24 cellular contexts compared by ENCODE assay signal in genomic region chr16:51163366-51163765, GRCh38. TPM values are rescaled to one million over a fixed set of nuclear protein-coding genes. Genes with fewer than 3 reads are reported as not detected.
A peak's percentile ranks its signal among the peaks of the same experiment; 100 is the strongest.
DNase-seq lines count a peak whose midpoint lies in the region; ATAC-seq and TF ChIP-seq lines count a peak whose summit lies in the region.
"Had no signal": no experiment of that assay in that cellular context is flagged by ENCODE, and none has a peak within 500 bp of the region (broad histone marks: within the 10 kb centered on the region; RNA-seq: fewer than 3 reads in every experiment).

No MANE protein-coding gene starts in this region.

- TF ChIP-seq CTCF in IMR-90 (conservative IDR thresholded peaks at IDR 0.05; ENCODE audit: low read depth, low read length) (no peak), fibroblast of mammary gland (conservative IDR thresholded peaks at IDR 0.05; ENCODE audit: control insufficient read depth, insufficient read depth, low read depth, low read length) (no peak), type B pancreatic cell (conservative IDR thresholded peaks at IDR 0.05) (no peak)

- peak overlapping the region; percentile 68 for H2AK5ac ChIP-seq in IMR-90 (ENCODE audit: low read depth, low read length)
- no peak overlapping the region for H2AK5ac ChIP-seq in trophoblast cell (ENCODE audit: low read length)

- H3K27me3 ChIP-seq in IMR-90 (ENCODE audit: control insufficient read depth, insufficient read depth, low read length): no peaks in the 10 kb centered on the region
- H3K27me3 ChIP-seq in trophoblast cell (ENCODE audit: insufficient read depth, low read length): no peaks in the 10 kb centered on the region

- no peak overlapping the region; the same call in 1 of the 2 replicates for H3K18ac ChIP-seq in IMR-90 (ENCODE audit: low read depth, low read length)
- no peak overlapping the region for H3K18ac ChIP-seq in trophoblast cell (ENCODE audit: low read length)

- peaks cover 22% of the 10 kb centered on the region; the same call in 1 of the 2 replicates for H3K9me1 ChIP-seq in IMR-90 (ENCODE audit: insufficient read depth, low read length)

- TF ChIP-seq POLR2A in IMR-90 (IDR thresholded peaks at IDR 0.05; ENCODE audit: low read depth, low read length): no peak

- H3K9me3 Mint-ChIP-seq in type B pancreatic cell: no peaks in the 10 kb centered on the region

- no peak overlapping the region for H3K9ac ChIP-seq in IMR-90 (ENCODE audit: low read depth, low read length)
- H3K9ac ChIP-seq in trophoblast cell (ENCODE audit: low read length): no peak overlapping the region
- H3K9ac ChIP-seq: KMS-11, SK-N-SH had no signal

- BruUV-seq in IMR-90 (replicated peaks; lab: Mats Ljungman, UMichigan): no TSS peak

- no peak overlapping the region for H2BK15ac ChIP-seq in IMR-90 (ENCODE audit: low read depth, low read length)

- peak overlapping the region; percentile 79; the same call in 1 of the 2 replicates for H4K91ac ChIP-seq in IMR-90 (ENCODE audit: insufficient read depth, low read depth, low read length)
- H4K91ac ChIP-seq in trophoblast cell (ENCODE audit: low read depth, low read length): peak overlapping the region; percentile 7

- H3K14ac ChIP-seq in IMR-90 (replicated peaks; ENCODE audit: low read depth, low read length) (peak overlapping the region; percentile 36; the same call in 1 of the 2 replicates), trophoblast cell (ENCODE audit: low read length) (no peak overlapping the region)

- H3K4me1 ChIP-seq in IMR-90 (ENCODE audit: control insufficient read depth, insufficient read depth, low read length) (peaks cover 11% of the 10 kb centered on the region), trophoblast cell (ENCODE audit: control insufficient read depth in 1 of 2, insufficient read depth in 2 of 2, low read length in 2 of 2) (peaks cover 25 to 31% of the 10 kb centered on the region in 2 experiments)

- WGBS in IMR-90 (ENCODE audit: extremely low coverage in 2 of 2, insufficient read length in 1 of 2), 2 experiments: no CpG with 5 or more reads among the region's 2 CpGs
- no CpG with 5 or more reads among the region's 2 CpGs for WGBS in trophoblast cell (ENCODE audit: extremely low coverage, insufficient coverage, insufficient read length)

- H2AK9ac ChIP-seq in IMR-90 (replicated peaks; ENCODE audit: low read depth, low read length, poor library complexity): no peak overlapping the region

- H3K56ac ChIP-seq in IMR-90 (ENCODE audit: extremely low read depth, insufficient read depth, low read length): peak overlapping the region; percentile 12; the same call in 1 of the 2 replicates

- peaks cover 11 to 44% of the 10 kb centered on the region in 2 experiments for H3K79me1 ChIP-seq in IMR-90 (ENCODE audit: low read depth in 1 of 2, low read length in 2 of 2)
- H3K79me1 ChIP-seq in trophoblast cell (ENCODE audit: low read length): peaks cover 6% of the 10 kb centered on the region

- H3K4me3 ChIP-seq in IMR-90 (ENCODE audit: insufficient read depth, low read depth, low read length) (no peak overlapping the region), fibroblast of mammary gland (ENCODE audit: control insufficient read depth, low read depth, low read length) (no peak overlapping the region), trophoblast cell (ENCODE audit: low read depth, low read length) (no peak overlapping the region)

- no peak overlapping the region; the same call in 1 of the 2 replicates for H3K27ac ChIP-seq in IMR-90 (ENCODE audit: insufficient read depth, low read length)
- H3K27ac ChIP-seq in trophoblast cell (ENCODE audit: low read depth, low read length): no peak overlapping the region
- H3K27ac ChIP-seq: KMS-11 had no signal

- H3K9me3 ChIP-seq in IMR-90 (ENCODE audit: control insufficient read depth, insufficient read depth, low read length): no peaks in the 10 kb centered on the region
- H3K9me3 ChIP-seq in trophoblast cell (ENCODE audit: insufficient read depth, low read depth, low read length): no peaks in the 10 kb centered on the region
- H3K9me3 ChIP-seq: Caco-2, SK-N-SH had no signal

- peak overlapping the region; percentile 10; the same call in 1 of the 2 replicates for H3K4me2 ChIP-seq in IMR-90 (ENCODE audit: low read depth, low read length)
- H3K4me2 ChIP-seq in trophoblast cell (ENCODE audit: low read length): no peak overlapping the region
- H3K4me2 ChIP-seq: KMS-11, SK-N-SH had no signal

- no peak overlapping the region for H3K27ac Mint-ChIP-seq in type B pancreatic cell
- H3K27ac Mint-ChIP-seq: CD4-positive, alpha-beta memory T cell; IgD-negative memory B cell had no signal

- H3K36me3 Mint-ChIP-seq in type B pancreatic cell: no peaks in the 10 kb centered on the region
- H3K36me3 Mint-ChIP-seq: CD4-positive, alpha-beta memory T cell; IgD-negative memory B cell had no signal

- peak overlapping the region; percentile 88 for H2BK20ac ChIP-seq in IMR-90 (ENCODE audit: low read depth, low read length)

- no peak overlapping the region for H4K12ac ChIP-seq in trophoblast cell (ENCODE audit: low read depth, low read length)

- H3K4me3 Mint-ChIP-seq in type B pancreatic cell: no peak overlapping the region
- H3K4me3 Mint-ChIP-seq: CD4-positive, alpha-beta memory T cell had no signal

- no peak overlapping the region for H2AFZ ChIP-seq in IMR-90 (replicated peaks; ENCODE audit: low read length, poor library complexity)
- H2AFZ ChIP-seq in trophoblast cell (ENCODE audit: insufficient read depth, low read length, poor library complexity): no peak overlapping the region

- peaks cover 6% of the 10 kb centered on the region for H3K4me1 Mint-ChIP-seq in type B pancreatic cell (ENCODE audit: unreplicated experiment)
- H3K4me1 Mint-ChIP-seq: CD4-positive, alpha-beta memory T cell; IgD-negative memory B cell had no signal

- no peak for TF ChIP-seq RAD21 in IMR-90 (IDR thresholded peaks at IDR 0.05; ENCODE audit: low read length)

- no peak overlapping the region for H2BK12ac ChIP-seq in trophoblast cell (ENCODE audit: low read length)

- peak overlapping the region; percentile 36; the same call in 1 of the 2 replicates for H4K5ac ChIP-seq in IMR-90 (ENCODE audit: low read depth, low read length)

- H3K79me2 ChIP-seq in trophoblast cell (ENCODE audit: control insufficient read depth, insufficient read depth, low read length, poor library complexity): no peaks in the 10 kb centered on the region

- H4K8ac ChIP-seq in IMR-90 (ENCODE audit: low read depth in 2 of 2, low read length in 2 of 2) (peak overlapping the region; percentile 22 to 34; a peak in 1 of 4 replicates), trophoblast cell (ENCODE audit: low read depth, low read length) (no peak overlapping the region)

- H3K36me3 ChIP-seq in IMR-90 (ENCODE audit: control insufficient read depth, insufficient read depth, low read length): no peaks in the 10 kb centered on the region
- no peaks in the 10 kb centered on the region for H3K36me3 ChIP-seq in trophoblast cell (ENCODE audit: control insufficient read depth in 1 of 2, insufficient read depth in 2 of 2, low read length in 2 of 2)

- H3K4ac ChIP-seq in IMR-90 (ENCODE audit: low read depth, low read length) (no peak overlapping the region), trophoblast cell (ENCODE audit: low read depth, low read length) (no peak overlapping the region)

- peak; percentile 24 for ATAC-seq in IMR-90 (ENCODE audit: low read depth)
- ATAC-seq in HG02884 (IDR thresholded peaks at IDR 0.05; ENCODE audit: unreplicated experiment): no peak
- ATAC-seq: Panc1 had no signal

- CTCF ChIA-PET in IMR-90 (lab: Yijun Ruan, JAX): no interaction called here

- no peak overlapping the region for H3K23ac ChIP-seq in IMR-90 (ENCODE audit: low read depth, low read length)
- H3K23ac ChIP-seq in trophoblast cell (ENCODE audit: low read length): no peak overlapping the region

- in situ Hi-C loops in IMR-90 (cut with MboI; ENCODE audit: low sequenced_read_pairs): no loop called here

- H2BK120ac ChIP-seq in IMR-90 (ENCODE audit: low read depth, low read length) (peak overlapping the region; percentile 67), trophoblast cell (ENCODE audit: insufficient read depth, low read length, poor library complexity) (no peak overlapping the region)

- DNase-seq in Daoy (ENCODE audit: low read depth): peak; percentile 28
- peak; percentile 23 for DNase-seq in IMR-90
- peak; percentile 67 for DNase-seq in fibroblast of mammary gland (ENCODE audit: low read depth)
- DNase-seq in trophoblast cell: no peak
- no peak for DNase-seq in NCI-H1694 treated with DMSO at 0.1 percent for 48 hours (lab: John Stamatoyannopoulos, UW)
- DNase-seq in SK-N-DZ (ENCODE audit: low spot score): no peak
- no peak for DNase-seq in type B pancreatic cell (ENCODE audit: extremely low spot score, unreplicated experiment)
- DNase-seq: Caco-2; CD4-positive, alpha-beta memory T cell; DMS79 treated with DMSO at 0.1 percent for 48 hours; NCI-H1048; NCI-H1417; NCI-H1694; NCI-H2081; NCI-H2227 treated with DMSO at 0.1 percent for 48 hours; NCI-H69; SHP77 treated with DMSO at 0.1 percent for 48 hours; SK-N-SH; SW 1271 had no signal

- H4K20me1 ChIP-seq in IMR-90 (ENCODE audit: insufficient read depth, low read length): no peaks in the 10 kb centered on the region

- intact Hi-C loops in IMR-90 (cut with micrococcal nuclease): no loop called here

- H3K27me3 Mint-ChIP-seq in type B pancreatic cell: peaks cover 87% of the 10 kb centered on the region

- dilution Hi-C loops in IMR-90 (cut with HindIII; ENCODE audit: low sequenced_read_pairs, unreplicated experiment): no loop called here

- H2BK5ac ChIP-seq in IMR-90 (ENCODE audit: low read depth, low read length, poor library complexity, severe bottlenecking): peak overlapping the region; percentile 62
- no peak overlapping the region for H2BK5ac ChIP-seq in trophoblast cell (ENCODE audit: low read depth, low read length, poor library complexity)

- POLR2A ChIA-PET in IMR-90 (lab: Charles Lee; ENCODE audit: unreplicated experiment): no interaction called here

TF ChIP-seq in IMR-90, 13 proteins besides CTCF, POLR2A, EP300 and RAD21 (continues in another document):
- TF ChIP-seq RFX5 (IDR thresholded peaks at IDR 0.05; ENCODE audit: low read depth, low read length) (no peak), MAZ (IDR thresholded peaks at IDR 0.05; ENCODE audit: borderline replicate concordance, low read depth, low read length) (no peak), CHD1 (IDR thresholded peaks at IDR 0.05; ENCODE audit: low read depth, low read length) (no peak)

RNA-seq across cellular contexts. Expression of gene SALL1, which starts 12.3 kb away (rescaled TPM):
- total RNA-seq in Daoy (2014; rRNA removed; shearing (Covaris generic)): 0.48 and 0.57 TPM in 2 replicates
- 0.83 and 0.90 TPM in 2 replicates for total RNA-seq in IMR-90 (2012; rRNA removed)
- 4.8 and 5.2 TPM in 2 replicates for polyA plus RNA-seq in IMR-90 (2012; rRNA removed)
- polyA plus RNA-seq in IMR-90 (2012; cell fraction: cytosol; rRNA removed): 1.9 and 2.5 TPM in 2 replicates
- polyA plus RNA-seq in IMR-90 (2012; cell fraction: nucleus; rRNA removed; ENCODE audit: low replicate concordance): 5.5 and 7.8 TPM in 2 replicates
- 1.4 and 1.5 TPM in 2 replicates for polyA plus RNA-seq in trophoblast cell (2013)
- 0.29 and 0.39 TPM in 2 replicates for polyA plus RNA-seq in SK-N-DZ (2014; cell fraction: cytosol; rRNA removed)
- polyA plus RNA-seq in SK-N-DZ (2014; cell fraction: nucleus; rRNA removed): 0.09 and 1.2 TPM in 2 replicates
- 8.0 and 27.0 TPM in 2 replicates for total RNA-seq in type B pancreatic cell (ENCODE audit: low replicate concordance)
- total RNA-seq: Caco-2; CD4-positive, alpha-beta memory T cell; G401 had no signal
- polyA plus RNA-seq: CD4-positive, alpha-beta memory T cell; IgD-negative memory B cell had no signal

Comparison
In these comparisons a context has a peak if more than half of its experiments do, and no peak if none do; other contexts are left out.
1. DNase-seq: peak in Daoy (single experiment), IMR-90 (single experiment) and fibroblast of mammary gland (single experiment); none in trophoblast cell (0 of 2), NCI-H1694 treated with DMSO at 0.1 percent for 48 hours (single experiment), SK-N-DZ (single experiment) and type B pancreatic cell (single experiment).